1 cellular context compared by ENCODE assay signal in genomic region chr5:132651838-132652476, GRCh38.
A peak's percentile ranks its signal among the peaks of the same experiment; 100 is the strongest.
TF ChIP-seq lines count a peak whose summit lies in the region.

No MANE protein-coding gene starts in this region.

TF ChIP-seq in K562, 482 proteins besides CTCF, POLR2A, EP300 and RAD21 (continued from another document and continues in another):
- TF ChIP-seq RREB1 (CRISPR knock-in tag; IDR thresholded peaks at IDR 0.05) (no peak), NR4A1 (CRISPR knock-in tag; IDR thresholded peaks at IDR 0.05) (no peak), NR4A1 (tag; IDR thresholded peaks at IDR 0.05) (peak; percentile 72), NR2C2 (CRISPR knock-in tag; IDR thresholded peaks at IDR 0.05) (no peak), NR2C2 (tag; IDR thresholded peaks at IDR 0.05) (no peak), SMAD2 (IDR thresholded peaks at IDR 0.05; ENCODE audit: low read depth, low read length) (no peak), NCOR1 (IDR thresholded peaks at IDR 0.05) (peak; percentile 99), ZBTB2 (IDR thresholded peaks at IDR 0.05) (peak; percentile 41; the same call in 1 of the 2 replicates), E2F4 (CRISPR knock-in tag; IDR thresholded peaks at IDR 0.05; ENCODE audit: low read depth) (no peak), TAL1 (IDR thresholded peaks at IDR 0.05) (peak; percentile 100), RNF2 (IDR thresholded peaks at IDR 0.05) (peak; percentile 24; the same call in 1 of the 2 replicates), POLR3A (IDR thresholded peaks at IDR 0.05; ENCODE audit: borderline replicate concordance, extremely low read depth, insufficient read depth, insufficient read length) (no peak), DDX20 (tag; IDR thresholded peaks at IDR 0.05; ENCODE audit: low read depth) (no peak), KLF16 (IDR thresholded peaks at IDR 0.05) (peak; percentile 97), BCL6 (CRISPR knock-in tag; IDR thresholded peaks at IDR 0.05) (no peak), PHF21A (IDR thresholded peaks at IDR 0.05; ENCODE audit: borderline replicate concordance, low read depth) (no peak), HMG20B (CRISPR knock-in tag; IDR thresholded peaks at IDR 0.05) (no peak), PTRF (tag; IDR thresholded peaks at IDR 0.05) (no peak), IRF2 (CRISPR knock-in tag; IDR thresholded peaks at IDR 0.05) (no peak), TGIF2 (CRISPR knock-in tag; IDR thresholded peaks at IDR 0.05) (no peak), ZNF740 (CRISPR knock-in tag; IDR thresholded peaks at IDR 0.05) (no peak), ZNF740 (tag; IDR thresholded peaks at IDR 0.05) (no peak; a peak in 1 of 4 replicates), SMARCB1 (IDR thresholded peaks at IDR 0.05; ENCODE audit: insufficient read length, low read depth) (no peak), SLC30A9 (CRISPR knock-in tag; IDR thresholded peaks at IDR 0.05) (no peak), LARP7 (IDR thresholded peaks at IDR 0.05) (no peak), DACH1 (IDR thresholded peaks at IDR 0.05; ENCODE audit: partially characterized antibody) (peak; percentile 94), AFF1 (IDR thresholded peaks at IDR 0.05; ENCODE audit: low read depth in 1 of 2, partially characterized antibody in 2 of 2) (peak in 1 of 2 experiments; percentile 80), SRF (CRISPR knock-in tag; IDR thresholded peaks at IDR 0.05) (no peak), BRD4 (IDR thresholded peaks at IDR 0.05) (no peak), ESRRA (IDR thresholded peaks at IDR 0.05; ENCODE audit: borderline replicate concordance, low read depth) (no peak), FOXA3 (CRISPR knock-in tag; conservative IDR thresholded peaks at IDR 0.05 in 1 of 2, IDR thresholded peaks at IDR 0.05 in 1 of 2) (no peak), EP400 (IDR thresholded peaks at IDR 0.05) (no peak), MNT (conservative IDR thresholded peaks at IDR 0.05) (peak in 1 of 2 experiments; percentile 49; a peak in 1 of 4 replicates), KHSRP (IDR thresholded peaks at IDR 0.05) (peak; percentile 90), ZNF134 (CRISPR knock-in tag; conservative IDR thresholded peaks at IDR 0.05) (no peak), ZNF707 (CRISPR knock-in tag; conservative IDR thresholded peaks at IDR 0.05) (no peak), ZNF174 (CRISPR knock-in tag; IDR thresholded peaks at IDR 0.05) (no peak), NELFE (IDR thresholded peaks at IDR 0.05; ENCODE audit: insufficient read depth, insufficient read length) (no peak), SAP30 (IDR thresholded peaks at IDR 0.05; ENCODE audit: borderline replicate concordance, insufficient read depth, low read depth, low read length, poor library complexity, severe bottlenecking) (no peak), ZNF445 (CRISPR knock-in tag; IDR thresholded peaks at IDR 0.05; ENCODE audit: low read depth) (no peak), MEIS2 (IDR thresholded peaks at IDR 0.05; ENCODE audit: partially characterized antibody) (no peak), RBBP5 (IDR thresholded peaks at IDR 0.05; ENCODE audit: borderline replicate concordance, insufficient read depth, low read length, poor library complexity, severe bottlenecking) (no peak), ZNF280A (IDR thresholded peaks at IDR 0.05; ENCODE audit: low read depth, partially characterized antibody) (no peak), TCF3 (CRISPR knock-in tag; IDR thresholded peaks at IDR 0.05) (peak; percentile 99), RBM14 (IDR thresholded peaks at IDR 0.05; ENCODE audit: borderline replicate concordance, insufficient read depth, low read depth, low read length) (no peak), GATAD2B (IDR thresholded peaks at IDR 0.05; ENCODE audit: borderline replicate concordance) (no peak; the same call in 1 of the 2 replicates), BRD9 (IDR thresholded peaks at IDR 0.05; ENCODE audit: low read depth, partially characterized antibody) (no peak), MEF2D (tag; conservative IDR thresholded peaks at IDR 0.05; ENCODE audit: low read depth) (no peak), MAFF (IDR thresholded peaks at IDR 0.05; ENCODE audit: low read length) (no peak), TFAP4 (CRISPR knock-in tag; IDR thresholded peaks at IDR 0.05; ENCODE audit: borderline replicate concordance) (no peak), CREB3 (tag; conservative IDR thresholded peaks at IDR 0.05; ENCODE audit: low read depth) (no peak), EHMT2 (IDR thresholded peaks at IDR 0.05) (no peak), CBX2 (IDR thresholded peaks at IDR 0.05; ENCODE audit: insufficient read depth, low read length, poor library complexity, severe bottlenecking) (no peak), SETDB1 (IDR thresholded peaks at IDR 0.05; ENCODE audit: low read length) (no peak)
